Comparison of ENCODE assay signal across 19 cellular contexts in the genomic region with DNA sequence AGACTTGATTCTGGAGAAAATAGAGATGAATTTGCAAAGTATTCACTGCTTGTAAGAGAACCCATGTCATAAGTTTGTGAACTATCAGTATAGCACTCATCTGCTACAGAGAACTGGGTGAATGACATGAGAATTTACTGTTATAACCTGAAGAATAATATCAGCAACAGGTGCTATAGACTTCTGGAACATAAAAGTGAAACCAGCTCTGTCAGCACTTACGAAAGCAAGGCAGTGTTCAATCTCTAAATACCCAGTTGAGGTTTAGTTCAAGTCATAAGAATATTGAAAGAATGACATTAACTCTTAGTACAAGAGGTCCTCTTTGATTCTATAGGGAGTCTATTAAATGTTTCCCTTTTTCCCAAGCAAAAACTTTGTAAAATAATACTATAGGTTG.
DNase-seq lines count a peak whose midpoint lies in the region; ATAC-seq, FAIRE-seq and TF ChIP-seq lines count a peak whose summit lies in the region.
"Had no signal": no experiment of that assay in that cellular context is flagged by ENCODE, and none has a peak within 500 bp of the region (broad histone marks: within the 10 kb centered on the region; RNA-seq: fewer than 3 reads in every experiment).

No MANE protein-coding gene starts in this region.

- no peak for TF ChIP-seq CTCF in astrocyte (IDR thresholded peaks at IDR 0.05; ENCODE audit: insufficient read depth, low read depth, low read length)
- no peak for TF ChIP-seq CTCF in pancreas (IDR thresholded peaks at IDR 0.05)

- no peaks in the 10 kb centered on the region for H3K79me2 ChIP-seq in astrocyte (ENCODE audit: insufficient read depth, low read length)

- H3K27ac ChIP-seq in astrocyte (ENCODE audit: low read depth, low read length) = no peak overlapping the region
- no peak overlapping the region for H3K27ac ChIP-seq in pancreas
- H3K27ac ChIP-seq: brain microvascular endothelial cell, tibial nerve had no signal

- H3K4me3 ChIP-seq in astrocyte (ENCODE audit: insufficient read depth, low read depth, low read length) = no peak overlapping the region
- H3K4me3 ChIP-seq in pancreas = no peak overlapping the region
- H3K4me3 ChIP-seq: lung had no signal

- no peaks in the 10 kb centered on the region for H3K27me3 ChIP-seq in astrocyte (ENCODE audit: insufficient read depth, low read length)
- H3K27me3 ChIP-seq in pancreas = no peaks in the 10 kb centered on the region
- H3K27me3 ChIP-seq: BE2C, brain microvascular endothelial cell, tibial nerve had no signal

- peak overlapping the region; percentile 13 for H3K4me2 ChIP-seq in astrocyte (ENCODE audit: low read length)

- no peaks in the 10 kb centered on the region for H3K27me3 Mint-ChIP-seq in astrocyte (ENCODE audit: low read depth, unreplicated experiment)
- H3K27me3 Mint-ChIP-seq: natural killer cell treated with Interleukin-12 subunit alpha and Interleukin-12 subunit beta and Interleukin-15 and Interleukin-18, amount 100 ng/mL, for 72 hours had no signal

- no peaks in the 10 kb centered on the region for H3K9me3 Mint-ChIP-seq in astrocyte (ENCODE audit: unreplicated experiment)
- H3K9me3 Mint-ChIP-seq in activated naive CD4-positive, alpha-beta T cell treated with anti-CD3 and anti-CD28 coated beads, Interleukin-2, amount 50 U/mL, for 72 hours = peaks cover 4 to 5% of the 10 kb centered on the region in 2 donors

- peaks cover 22% of the 10 kb centered on the region for H3K4me1 ChIP-seq in astrocyte (ENCODE audit: insufficient read depth, low read length)
- peaks cover 18 to 38% (median 22%) of the 10 kb centered on the region in 3 donors for H3K4me1 ChIP-seq in pancreas
- H3K4me1 ChIP-seq: BE2C had no signal

- H3K9me3 ChIP-seq in astrocyte (ENCODE audit: insufficient read depth, low read depth, low read length) (no peaks in the 10 kb centered on the region), pancreas (no peaks in the 10 kb centered on the region)
- H3K9me3 ChIP-seq: BE2C, tibial nerve had no signal

- H3K36me3 Mint-ChIP-seq in astrocyte (ENCODE audit: low read depth, unreplicated experiment) = no peaks in the 10 kb centered on the region
- H3K36me3 Mint-ChIP-seq in activated naive CD4-positive, alpha-beta T cell treated with anti-CD3 and anti-CD28 coated beads, Interleukin-2, amount 50 U/mL, for 72 hours = no peaks in the 10 kb centered on the region
- H3K36me3 Mint-ChIP-seq: natural killer cell treated with Interleukin-12 subunit alpha and Interleukin-12 subunit beta and Interleukin-15 and Interleukin-18, amount 100 ng/mL, for 72 hours had no signal

- H3K4me3 Mint-ChIP-seq in astrocyte (ENCODE audit: unreplicated experiment) = no peak overlapping the region
- H3K4me3 Mint-ChIP-seq: natural killer cell treated with Interleukin-12 subunit alpha and Interleukin-12 subunit beta and Interleukin-15 and Interleukin-18, amount 100 ng/mL, for 72 hours had no signal

- H3K9ac ChIP-seq in astrocyte (ENCODE audit: low read length) = no peak overlapping the region

- WGBS in pancreas, 2 donors = 30 to 44% methylated on average over 1 of the region's 1 CpG

- no peak overlapping the region for H3K27ac Mint-ChIP-seq in astrocyte (ENCODE audit: unreplicated experiment)
- no peak overlapping the region for H3K27ac Mint-ChIP-seq in activated naive CD4-positive, alpha-beta T cell treated with anti-CD3 and anti-CD28 coated beads, Interleukin-2, amount 50 U/mL, for 72 hours
- H3K27ac Mint-ChIP-seq: natural killer cell treated with Interleukin-12 subunit alpha and Interleukin-12 subunit beta and Interleukin-15 and Interleukin-18, amount 100 ng/mL, for 72 hours had no signal

- DNase-seq in astrocyte (ENCODE audit: low read depth) (no peak), pancreas (no peak), GM19240 (ENCODE audit: insufficient read length, low spot score) (no peak), NCI-H2227 (lab: John Stamatoyannopoulos, UW; ENCODE audit: unreplicated experiment) (no peak)
- DNase-seq in activated CD4-positive, alpha-beta T cell treated with anti-CD3 and anti-CD28 coated beads, Interleukin-2, amount 50 U/mL, for 1 hour = no peak
- no peak for DNase-seq in activated naive CD4-positive, alpha-beta T cell treated with anti-CD3 and anti-CD28 coated beads, Interleukin-2, amount 50 U/mL, for 72 hours (ENCODE audit: low spot score in 2 of 2)
- DNase-seq: activated naive CD4-positive, alpha-beta T cell treated with Interleukin-2 at 50 U/mL for 16 hours; BE2C; brain microvascular endothelial cell; NCI-H1092; NCI-H2171; retina; stimulated activated CD4-positive, alpha-beta T cell treated with anti-CD3 and anti-CD28 coated beads, Interleukin-1b, Interleukin-23, amount 100 ng/mL, for 48 hours; T-helper 2 cell had no signal

- no peaks in the 10 kb centered on the region for H4K20me1 ChIP-seq in astrocyte (ENCODE audit: insufficient read depth, low read length)

- ATAC-seq in GM18520 (IDR thresholded peaks at IDR 0.05; ENCODE audit: unreplicated experiment) = peak; percentile 66
- peak; percentile 53 for ATAC-seq in HG03066 (IDR thresholded peaks at IDR 0.05; ENCODE audit: low read depth, unreplicated experiment)
- peak; percentile 58 to 83 (median 73) for ATAC-seq in pancreas
- no peak for ATAC-seq in activated naive CD4-positive, alpha-beta T cell treated with anti-CD3 and anti-CD28 coated beads, Interleukin-2, amount 50 U/mL, for 72 hours
- ATAC-seq: natural killer cell treated with Interleukin-12 subunit alpha and Interleukin-12 subunit beta and Interleukin-15 and Interleukin-18, amount 100 ng/mL, for 72 hours had no signal

- no peak overlapping the region for H2AFZ ChIP-seq in astrocyte (ENCODE audit: low read depth, low read length)

- H3K36me3 ChIP-seq in astrocyte (ENCODE audit: insufficient read depth, low read length) = no peaks in the 10 kb centered on the region
- H3K36me3 ChIP-seq in pancreas = no peaks in the 10 kb centered on the region
- H3K36me3 ChIP-seq: BE2C, brain microvascular endothelial cell, tibial nerve had no signal

- intact Hi-C loops in pancreas (cut with DNase I) = no loop called here

- H3K4me1 Mint-ChIP-seq in astrocyte (ENCODE audit: low read depth, unreplicated experiment) = peaks cover 23% of the 10 kb centered on the region

- no peak for FAIRE-seq in astrocyte (lab: Jason Lieb, UNC)
- FAIRE-seq in pancreas (lab: Jason Lieb, UNC) = no peak

Comparison
In these comparisons a context has a peak if more than half of its experiments do, and no peak if none do; other contexts are left out.
1. ATAC-seq: peak in GM18520 (single experiment), HG03066 (single experiment) and pancreas (4 of 4); none in activated naive CD4-positive, alpha-beta T cell treated with anti-CD3 and anti-CD28 coated beads, Interleukin-2, amount 50 U/mL, for 72 hours (0 of 2).